10 cellular contexts compared by ENCODE assay signal in genomic region chr15:70826634-70827033, GRCh38. TPM values are rescaled to one million over a fixed set of nuclear protein-coding genes. Genes with fewer than 3 reads are reported as not detected.
DNase-seq lines count a peak whose midpoint lies in the region; ATAC-seq and TF ChIP-seq lines count a peak whose summit lies in the region.
"Had no signal": no experiment of that assay in that cellular context is flagged by ENCODE, and none has a peak within 500 bp of the region (broad histone marks: within the 10 kb centered on the region; RNA-seq: fewer than 3 reads in every experiment).

No MANE protein-coding gene starts in this region.

- CTCF ChIA-PET in RWPE1 (lab: Yijun Ruan, JAX), result interaction anchor here (0.6 to 3.1 kb wide), 2 partner anchors 13 to 48 kb away, joined by 3 to 25 read pairs; no protein-coding TSS in a partner anchor

- H3K27me3 ChIP-seq in gastrocnemius medialis, result no peaks in the 10 kb centered on the region

- H3K27ac ChIP-seq in RWPE1, result peak overlapping the region; percentile 72
- peak overlapping the region; percentile 36 to 52 (median 50) for H3K27ac ChIP-seq in gastrocnemius medialis

- DNase-seq in GM04503 (ENCODE audit: low read depth) (peak; percentile 74), RWPE1 (ENCODE audit: low spot score) (peak; percentile 70), fibroblast of peridontal ligament (ENCODE audit: extremely low read depth) (peak; percentile 91), gastrocnemius medialis (peak; percentile 44 to 67), NCI-H510A (lab: John Stamatoyannopoulos, UW) (no peak), DMS79 treated with DMSO at 0.1 percent for 48 hours (lab: John Stamatoyannopoulos, UW) (no peak), GOT3 (lab: John Stamatoyannopoulos, UW) (no peak), NCI-H2227 (lab: John Stamatoyannopoulos, UW; ENCODE audit: unreplicated experiment) (no peak)
- DNase-seq: activated T-cell treated with anti-CD3 and anti-CD28 coated beads, Interleukin-2, amount 50 U/mL, for 72 hours; NCI-H526 treated with DMSO at 0.1 percent for 48 hours had no signal

- no peaks in the 10 kb centered on the region for H3K9me3 ChIP-seq in gastrocnemius medialis

- TF ChIP-seq CTCF in RWPE1 (conservative IDR thresholded peaks at IDR 0.05; ENCODE audit: low read depth) (no peak), gastrocnemius medialis (IDR thresholded peaks at IDR 0.05 in 4 of 5, conservative IDR thresholded peaks at IDR 0.05 in 1 of 5) (no peak)

- no peaks in the 10 kb centered on the region for H3K36me3 ChIP-seq in gastrocnemius medialis

- peaks cover 7 to 28% of the 10 kb centered on the region in 2 donors for H3K4me1 ChIP-seq in gastrocnemius medialis

- no peak overlapping the region for H3K4me3 ChIP-seq in gastrocnemius medialis

- intact Hi-C loops in gastrocnemius medialis (cut with DNase I; ENCODE audit: low total_unique reads), result loop anchor here (5.0 kb wide), 2 partner anchors 66 to 616 kb away; partner anchors contain the start of genes LRRC49 and THAP10

- POLR2A ChIA-PET in RWPE1 (lab: Yijun Ruan, JAX; ENCODE audit: low non-redundant PET), result no interaction called here

- in situ Hi-C loops in gastrocnemius medialis (cut with MboI; ENCODE audit: low sequenced_read_pairs in 4 of 4), result loop anchor here in 3 of 4 donors (5.0 to 10.0 kb wide), 2 partner anchors 46 to 48 kb away; no protein-coding TSS in a partner anchor

- TF ChIP-seq POLR2A in gastrocnemius medialis (IDR thresholded peaks at IDR 0.05), result no peak

- ATAC-seq in gastrocnemius medialis, result peak; percentile 50 to 60
- ATAC-seq: activated T-cell treated with anti-CD3 and anti-CD28 coated beads, Interleukin-2, amount 50 U/mL, for 72 hours had no signal

RNA-seq across cellular contexts. Expression of gene LARP6, which starts 27.3 kb away (rescaled TPM):
- total RNA-seq in gastrocnemius medialis, result 10 to 100 TPM; 10.0 to 20.6 (median 13.9) TPM

Comparison
In these comparisons a context has a peak if more than half of its experiments do, and no peak if none do; other contexts are left out.
1. DNase-seq: peak in GM04503 (single experiment), RWPE1 (single experiment), fibroblast of peridontal ligament (single experiment) and gastrocnemius medialis (2 of 2); none in NCI-H510A (single experiment), DMS79 treated with DMSO at 0.1 percent for 48 hours (single experiment), GOT3 (single experiment) and NCI-H2227 (single experiment).